In the genomic region with DNA sequence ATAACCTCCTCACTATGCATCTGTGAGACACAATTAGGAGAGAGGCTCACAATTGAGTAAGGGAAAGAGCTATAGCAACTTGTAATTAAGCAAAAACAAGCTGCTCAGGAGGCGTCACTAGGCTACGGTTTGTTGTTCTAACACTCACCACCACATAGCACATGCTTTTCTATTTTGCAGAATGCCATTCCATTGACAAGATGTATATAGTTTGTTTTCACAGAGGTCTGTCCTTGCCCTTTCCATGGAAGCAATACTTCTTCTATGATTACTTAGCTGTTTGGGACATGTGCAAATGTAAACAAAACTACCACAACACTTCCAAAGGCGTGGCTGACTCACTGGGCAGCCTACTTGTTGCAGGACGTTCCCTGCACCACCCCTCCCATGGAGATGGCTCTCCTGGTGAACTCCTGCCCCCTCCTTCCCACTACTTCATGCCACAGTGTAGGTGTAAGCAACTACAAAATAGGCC, we compare ENCODE assay signal across 13 cellular contexts. TPM values are rescaled to one million over a fixed set of nuclear protein-coding genes. Genes with fewer than 3 reads are reported as not detected.
DNase-seq lines count a peak whose midpoint lies in the region; ATAC-seq and TF ChIP-seq lines count a peak whose summit lies in the region.
"Had no signal": no experiment of that assay in that cellular context is flagged by ENCODE, and none has a peak within 500 bp of the region (broad histone marks: within the 10 kb centered on the region; RNA-seq: fewer than 3 reads in every experiment).

No MANE protein-coding gene starts in this region.

- no peak overlapping the region for H3K9ac ChIP-seq in duodenal mucosa (ENCODE audit: low read depth in 1 of 2, low read length in 2 of 2)

- WGBS in mesodermal cell (ENCODE audit: insufficient coverage in 2 of 2), 2 experiments: 70 to 100% methylated on average over 1 to 2 of the region's 4 CpGs

- H3K27me3 ChIP-seq in duodenal mucosa (ENCODE audit: control insufficient read depth in 1 of 2, insufficient read depth in 2 of 2, low read length in 2 of 2) (no peaks in the 10 kb centered on the region), WERI-Rb-1 (ENCODE audit: insufficient read depth, low read depth, severe bottlenecking) (no peaks in the 10 kb centered on the region)
- H3K27me3 ChIP-seq: gastrocnemius medialis had no signal

- no peaks in the 10 kb centered on the region for H3K9me3 Mint-ChIP-seq in Calu3 (ENCODE audit: low read depth, unreplicated experiment)
- H3K9me3 Mint-ChIP-seq: activated naive CD4-positive, alpha-beta T cell treated with anti-CD3 and anti-CD28 coated beads for 36 hours; naive thymus-derived CD8-positive, alpha-beta T cell had no signal

- no TSS peak for BruUV-seq in Calu3 (replicated peaks; lab: Mats Ljungman, UMichigan)

- H3K27ac Mint-ChIP-seq in Calu3 (ENCODE audit: unreplicated experiment): no peak overlapping the region
- H3K27ac Mint-ChIP-seq: activated naive CD4-positive, alpha-beta T cell treated with anti-CD3 and anti-CD28 coated beads for 36 hours; naive thymus-derived CD8-positive, alpha-beta T cell had no signal

- H3K36me3 Mint-ChIP-seq in Calu3 (ENCODE audit: insufficient read depth, unreplicated experiment): no peaks in the 10 kb centered on the region
- H3K36me3 Mint-ChIP-seq: naive thymus-derived CD8-positive, alpha-beta T cell had no signal

- H3K4me1 ChIP-seq in duodenal mucosa (ENCODE audit: control insufficient read depth in 1 of 2, insufficient read depth in 2 of 2, low read length in 2 of 2): no peaks in the 10 kb centered on the region
- peaks cover 20% of the 10 kb centered on the region for H3K4me1 ChIP-seq in mesodermal cell (ENCODE audit: control insufficient read depth, insufficient read depth, low read length, poor library complexity, severe bottlenecking)

- H3K9me3 ChIP-seq in duodenal mucosa (ENCODE audit: control insufficient read depth in 1 of 2, low read length in 2 of 2) (no peaks in the 10 kb centered on the region), mesodermal cell (ENCODE audit: control insufficient read depth, low read length) (no peaks in the 10 kb centered on the region), WERI-Rb-1 (ENCODE audit: severe bottlenecking) (no peaks in the 10 kb centered on the region)
- H3K9me3 ChIP-seq: gastrocnemius medialis had no signal

- H3K36me3 ChIP-seq in duodenal mucosa (ENCODE audit: control insufficient read depth in 1 of 2, insufficient read depth in 2 of 2, low read length in 2 of 2) (no peaks in the 10 kb centered on the region), mesodermal cell (ENCODE audit: control insufficient read depth, insufficient read depth, low read length) (no peaks in the 10 kb centered on the region), WERI-Rb-1 (no peaks in the 10 kb centered on the region)
- H3K36me3 ChIP-seq: gastrocnemius medialis had no signal

- DNase-seq in Calu3 (peak; percentile 11), NCI-H2081 (lab: John Stamatoyannopoulos, UW) (peak; percentile 38 to 49), NCI-H1105 treated with DMSO at 0.1 percent for 48 hours (lab: John Stamatoyannopoulos, UW) (no peak), NK-92 (lab: John Stamatoyannopoulos, UW; ENCODE audit: unreplicated experiment) (no peak), WERI-Rb-1 (no peak)
- DNase-seq: activated CD4-positive, CD25-positive, alpha-beta regulatory T cell; activated naive CD4-positive, alpha-beta T cell treated with anti-CD3 and anti-CD28 coated beads for 36 hours; gastrocnemius medialis; naive thymus-derived CD8-positive, alpha-beta T cell had no signal

- CTCF ChIA-PET in Calu3 (lab: Charles Lee): interaction anchor here (0.6 to 0.8 kb wide), 3 partner anchors 14 to 1102 kb away, joined by 3 to 4 read pairs (median 4); no protein-coding TSS in a partner anchor

- no peak overlapping the region for H3K4me3 Mint-ChIP-seq in Calu3 (ENCODE audit: low read depth, unreplicated experiment)
- H3K4me3 Mint-ChIP-seq: activated naive CD4-positive, alpha-beta T cell treated with anti-CD3 and anti-CD28 coated beads for 36 hours; naive thymus-derived CD8-positive, alpha-beta T cell had no signal

- peaks cover 11% of the 10 kb centered on the region for H3K4me1 Mint-ChIP-seq in Calu3 (ENCODE audit: low read depth, unreplicated experiment)
- H3K4me1 Mint-ChIP-seq: naive thymus-derived CD8-positive, alpha-beta T cell had no signal

- no peak for TF ChIP-seq CTCF in Calu3 (IDR thresholded peaks at IDR 0.05; ENCODE audit: unreplicated experiment)
- TF ChIP-seq CTCF in WERI-Rb-1 (IDR thresholded peaks at IDR 0.05; ENCODE audit: low read depth, low read length): no peak

- H3K27me3 Mint-ChIP-seq in Calu3 (ENCODE audit: unreplicated experiment): peaks cover 18% of the 10 kb centered on the region

- intact Hi-C loops in Calu3 (cut with micrococcal nuclease; ENCODE audit: unreplicated experiment): no loop called here

- H3K4me3 ChIP-seq in duodenal mucosa (ENCODE audit: low read depth in 1 of 2, low read length in 2 of 2): no peak overlapping the region
- H3K4me3 ChIP-seq in mesodermal cell (ENCODE audit: extremely low read depth, insufficient read depth, low read length, poor library complexity, severe bottlenecking): no peak overlapping the region
- H3K4me3 ChIP-seq in WERI-Rb-1 (ENCODE audit: low read depth, low read length): no peak overlapping the region
- H3K4me3 ChIP-seq: gastrocnemius medialis had no signal

- no peak for ATAC-seq in HG02642 (IDR thresholded peaks at IDR 0.05; ENCODE audit: poor library complexity, unreplicated experiment)
- ATAC-seq: gastrocnemius medialis; naive thymus-derived CD8-positive, alpha-beta T cell had no signal

- peak overlapping the region; percentile 30 for H3K27ac ChIP-seq in duodenal mucosa (ENCODE audit: low read depth, low read length)
- peak overlapping the region; percentile 58 for H3K27ac ChIP-seq in mesodermal cell (ENCODE audit: low read depth, low read length, severe bottlenecking)
- H3K27ac ChIP-seq in WERI-Rb-1: no peak overlapping the region
- H3K27ac ChIP-seq: gastrocnemius medialis had no signal

RNA-seq across cellular contexts. Expression of gene FAM216B, which starts 33.9 kb away (rescaled TPM):
- total RNA-seq in Calu3 (2022): not detected in 2 replicates
- not detected for polyA plus RNA-seq in mesodermal cell (2013, experiment 1 of 2)
- polyA plus RNA-seq in mesodermal cell (2013, experiment 2 of 2): not detected
- total RNA-seq: activated naive CD4-positive, alpha-beta T cell treated with anti-CD3 and anti-CD28 coated beads for 36 hours; gastrocnemius medialis; naive thymus-derived CD8-positive, alpha-beta T cell; urinary bladder had no signal
- polyA plus RNA-seq: naive thymus-derived CD8-positive, alpha-beta T cell; urinary bladder had no signal

Comparison
In these comparisons a context has a peak if more than half of its experiments do, and no peak if none do; other contexts are left out.
1. DNase-seq: peak in Calu3 (single experiment) and NCI-H2081 (2 of 2); none in NCI-H1105 treated with DMSO at 0.1 percent for 48 hours (single experiment), NK-92 (single experiment) and WERI-Rb-1 (single experiment).